Comparison of ENCODE assay signal across 5 cellular contexts in the genomic region with DNA sequence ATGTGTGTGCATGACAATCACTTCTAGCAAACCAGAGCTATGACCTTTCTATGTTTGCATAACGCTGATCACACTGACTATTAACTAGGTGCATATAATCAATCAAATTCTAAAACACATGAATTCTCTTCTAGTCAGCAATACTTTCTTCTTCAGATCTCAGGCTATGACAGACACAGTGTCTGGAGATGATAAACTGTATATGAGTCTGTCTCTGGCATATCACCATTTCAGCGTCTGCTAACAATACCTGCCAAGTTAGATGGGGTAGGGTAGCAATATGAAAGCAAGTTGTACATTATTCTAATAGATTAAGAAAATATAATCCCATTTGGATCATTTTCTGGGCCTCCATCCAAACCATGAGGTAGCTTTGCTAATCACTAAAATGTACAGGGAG.
"Had no signal": no experiment of that assay in that cellular context is flagged by ENCODE, and none has a peak within 500 bp of the region (broad histone marks: within the 10 kb centered on the region; RNA-seq: fewer than 3 reads in every experiment).

No MANE protein-coding gene starts in this region.

- DNase-seq: IMR-90, KBM-7 had no signal

- H3K27ac ChIP-seq: HL-60 had no signal

- ATAC-seq: HepG2, K562 had no signal

- H3K4me3 ChIP-seq: K562 had no signal
